20 cellular contexts compared by ENCODE assay signal in genomic region chr6:166939894-166940293, GRCh38. TPM values are rescaled to one million over a fixed set of nuclear protein-coding genes. Genes with fewer than 3 reads are reported as not detected.
DNase-seq lines count a peak whose midpoint lies in the region; ATAC-seq and TF ChIP-seq lines count a peak whose summit lies in the region.
"Had no signal": no experiment of that assay in that cellular context is flagged by ENCODE, and none has a peak within 500 bp of the region (broad histone marks: within the 10 kb centered on the region; RNA-seq: fewer than 3 reads in every experiment).

No MANE protein-coding gene starts in this region.

- peak overlapping the region; percentile 38 for H3K4me2 ChIP-seq in neural cell (ENCODE audit: low read length)

- H2AFZ ChIP-seq in neural cell (ENCODE audit: low read depth, low read length) = no peak overlapping the region

- H3K27me3 ChIP-seq in neural cell (ENCODE audit: insufficient read depth, low read depth, low read length) = no peaks in the 10 kb centered on the region
- H3K27me3 ChIP-seq: MG63, Peyer's patch had no signal

- DNase-seq in activated naive CD4-positive, alpha-beta T cell treated with anti-CD3 and anti-CD28 coated beads for 36 hours = no peak
- DNase-seq in activated naive CD4-positive, alpha-beta T cell treated with anti-CD3 and anti-CD28 coated beads, Interleukin-2, amount 50 U/mL, for 72 hours (ENCODE audit: low spot score in 2 of 2) = no peak
- no peak for DNase-seq in MCF 10A (ENCODE audit: unreplicated experiment)
- no peak for DNase-seq in COLO829 (ENCODE audit: low spot score)
- DNase-seq: CD8-positive, alpha-beta memory T cell; GOT3; Kasumi-1; MG63; NCI-H1092; NCI-H1436; NCI-H187 treated with DMSO at 0.1 percent for 48 hours; NCI-H226; NCI-H510A treated with DMSO at 0.1 percent for 48 hours; NCI-H748 treated with DMSO at 0.1 percent for 48 hours had no signal

- peak overlapping the region; percentile 54 for H3K27ac ChIP-seq in neural cell (ENCODE audit: low read length)
- H3K27ac ChIP-seq: C4-2B, Peyer's patch had no signal

- CTCF ChIA-PET in activated naive CD4-positive, alpha-beta T cell treated with anti-CD3 and anti-CD28 coated beads for 36 hours (lab: Charles Lee) = interaction anchor here (0.6 to 0.9 kb wide), 3 partner anchors 10 to 627 kb away, joined by 3 read pairs; no protein-coding TSS in a partner anchor
- CTCF ChIA-PET in MCF 10A (lab: Yijun Ruan, JAX) = interaction anchor here (0.8 kb wide), 1 partner anchor 14 kb away, joined by 3 read pairs; no protein-coding TSS in a partner anchor

- H3K9me2 ChIP-seq in neural cell (ENCODE audit: insufficient read depth, low read length) = no peaks in the 10 kb centered on the region

- BruUV-seq in MCF 10A (replicated peaks; lab: Mats Ljungman, UMichigan) = no TSS peak

- H3K36me3 Mint-ChIP-seq in activated naive CD4-positive, alpha-beta T cell treated with anti-CD3 and anti-CD28 coated beads for 36 hours (ENCODE audit: low read depth) = peaks cover 42% of the 10 kb centered on the region
- peaks cover 5 to 20% of the 10 kb centered on the region in 2 donors for H3K36me3 Mint-ChIP-seq in activated naive CD4-positive, alpha-beta T cell treated with anti-CD3 and anti-CD28 coated beads, Interleukin-2, amount 50 U/mL, for 72 hours
- H3K36me3 Mint-ChIP-seq in activated T-helper 17 cell treated with anti-CD3 and anti-CD28 coated beads, Interleukin-2, amount 50 U/mL, for 72 hours (ENCODE audit: low read depth) = peaks cover 98% of the 10 kb centered on the region
- H3K36me3 Mint-ChIP-seq in MCF 10A (ENCODE audit: insufficient read depth, unreplicated experiment) = no peaks in the 10 kb centered on the region

- H3K79me2 ChIP-seq in neural cell (replicated peaks; ENCODE audit: insufficient read depth, low read length) = no peaks in the 10 kb centered on the region

- H3K4me1 Mint-ChIP-seq in activated naive CD4-positive, alpha-beta T cell treated with anti-CD3 and anti-CD28 coated beads for 36 hours (ENCODE audit: low read depth) = peaks cover 59% of the 10 kb centered on the region
- H3K4me1 Mint-ChIP-seq in activated T-helper 17 cell treated with anti-CD3 and anti-CD28 coated beads, Interleukin-2, amount 50 U/mL, for 72 hours = peaks cover 19% of the 10 kb centered on the region
- H3K4me1 Mint-ChIP-seq in MCF 10A (ENCODE audit: insufficient read depth, unreplicated experiment) = no peaks in the 10 kb centered on the region

- H3K27me3 Mint-ChIP-seq in activated naive CD4-positive, alpha-beta T cell treated with anti-CD3 and anti-CD28 coated beads for 36 hours (ENCODE audit: low read depth) = no peaks in the 10 kb centered on the region
- H3K27me3 Mint-ChIP-seq in activated T-helper 17 cell treated with anti-CD3 and anti-CD28 coated beads, Interleukin-2, amount 50 U/mL, for 72 hours = no peaks in the 10 kb centered on the region
- no peaks in the 10 kb centered on the region for H3K27me3 Mint-ChIP-seq in MCF 10A (ENCODE audit: insufficient read depth, unreplicated experiment)
- H3K27me3 Mint-ChIP-seq: CD8-positive, alpha-beta memory T cell had no signal

- POLR2A ChIA-PET in MCF 10A (lab: Yijun Ruan, JAX) = no interaction called here

- H3K9me3 Mint-ChIP-seq in activated naive CD4-positive, alpha-beta T cell treated with anti-CD3 and anti-CD28 coated beads for 36 hours = no peaks in the 10 kb centered on the region
- no peaks in the 10 kb centered on the region for H3K9me3 Mint-ChIP-seq in activated naive CD4-positive, alpha-beta T cell treated with anti-CD3 and anti-CD28 coated beads, Interleukin-2, amount 50 U/mL, for 72 hours
- no peaks in the 10 kb centered on the region for H3K9me3 Mint-ChIP-seq in activated T-helper 17 cell treated with anti-CD3 and anti-CD28 coated beads, Interleukin-2, amount 50 U/mL, for 72 hours
- no peaks in the 10 kb centered on the region for H3K9me3 Mint-ChIP-seq in MCF 10A (ENCODE audit: unreplicated experiment)
- H3K9me3 Mint-ChIP-seq: CD8-positive, alpha-beta memory T cell had no signal

- no peak overlapping the region for H3K4me3 Mint-ChIP-seq in activated naive CD4-positive, alpha-beta T cell treated with anti-CD3 and anti-CD28 coated beads for 36 hours
- H3K4me3 Mint-ChIP-seq in activated T-helper 17 cell treated with anti-CD3 and anti-CD28 coated beads, Interleukin-2, amount 50 U/mL, for 72 hours = peak overlapping the region; percentile 18
- no peak overlapping the region for H3K4me3 Mint-ChIP-seq in MCF 10A (ENCODE audit: unreplicated experiment)
- H3K4me3 Mint-ChIP-seq: CD8-positive, alpha-beta memory T cell had no signal

- H3K4me3 ChIP-seq in neural cell (ENCODE audit: low read length) = peak overlapping the region; percentile 48
- H3K4me3 ChIP-seq: MG63, Peyer's patch had no signal

- intact Hi-C loops in activated naive CD4-positive, alpha-beta T cell treated with anti-CD3 and anti-CD28 coated beads for 36 hours (cut with micrococcal nuclease) = no loop called here
- intact Hi-C loops in MCF 10A (cut with micrococcal nuclease) = no loop called here

- no peak for ATAC-seq in activated naive CD4-positive, alpha-beta T cell treated with anti-CD3 and anti-CD28 coated beads, Interleukin-2, amount 50 U/mL, for 72 hours
- no peak for ATAC-seq in activated T-helper 17 cell treated with anti-CD3 and anti-CD28 coated beads, Interleukin-2, amount 50 U/mL, for 72 hours (replicated peaks)
- no peak for ATAC-seq in HG02610 (IDR thresholded peaks at IDR 0.05; ENCODE audit: unreplicated experiment)
- ATAC-seq: SK-N-SH treated with all-trans-retinoic acid at 6 μM for 48 hours had no signal

- peaks cover 4% of the 10 kb centered on the region for H3K36me3 ChIP-seq in neural cell (ENCODE audit: insufficient read depth, low read length)
- H3K36me3 ChIP-seq: MG63 had no signal

- H3K27ac Mint-ChIP-seq in activated naive CD4-positive, alpha-beta T cell treated with anti-CD3 and anti-CD28 coated beads for 36 hours = peak overlapping the region; percentile 39
- no peak overlapping the region for H3K27ac Mint-ChIP-seq in activated naive CD4-positive, alpha-beta T cell treated with anti-CD3 and anti-CD28 coated beads, Interleukin-2, amount 50 U/mL, for 72 hours
- H3K27ac Mint-ChIP-seq in activated T-helper 17 cell treated with anti-CD3 and anti-CD28 coated beads, Interleukin-2, amount 50 U/mL, for 72 hours = no peak overlapping the region
- H3K27ac Mint-ChIP-seq in MCF 10A (ENCODE audit: low read depth, unreplicated experiment) = no peak overlapping the region

- peak; percentile 65 for TF ChIP-seq EP300 in neural cell (conservative IDR thresholded peaks at IDR 0.05; ENCODE audit: poor library complexity, severe bottlenecking)

- peaks cover 10% of the 10 kb centered on the region for H3F3A ChIP-seq in neural cell (ENCODE audit: insufficient read depth, low read length, poor library complexity, severe bottlenecking)

- no peak for TF ChIP-seq RAD21 in neural cell (conservative IDR thresholded peaks at IDR 0.05)

- peak overlapping the region; percentile 31 for H3K9ac ChIP-seq in neural cell (ENCODE audit: low read length)

- H4K20me1 ChIP-seq in neural cell (ENCODE audit: insufficient read depth) = no peaks in the 10 kb centered on the region

- no peaks in the 10 kb centered on the region for H3K9me3 ChIP-seq in neural cell (ENCODE audit: low read length)
- H3K9me3 ChIP-seq: MG63, Peyer's patch had no signal

- no peak for TF ChIP-seq CTCF in neural cell (IDR thresholded peaks at IDR 0.05; ENCODE audit: poor library complexity, severe bottlenecking)
- no peak for TF ChIP-seq CTCF in MCF 10A (IDR thresholded peaks at IDR 0.05; ENCODE audit: unreplicated experiment)

TF ChIP-seq in neural cell, 6 proteins besides CTCF, POLR2A, EP300 and RAD21 (continues in another document):
- TF ChIP-seq REST (IDR thresholded peaks at IDR 0.05; ENCODE audit: borderline replicate concordance) (no peak), MXI1 (conservative IDR thresholded peaks at IDR 0.05; ENCODE audit: poor library complexity, severe bottlenecking) (no peak), POLR2AphosphoS5 (IDR thresholded peaks at IDR 0.05) (no peak)

RNA-seq across cellular contexts. Expression of gene RNASET2, which starts 16.5 kb away (rescaled TPM):
- 10 to 100 TPM; 74.1 to 75.6 TPM for total RNA-seq in activated naive CD4-positive, alpha-beta T cell treated with anti-CD3 and anti-CD28 coated beads for 36 hours
- 100 to 1,000 TPM in 1 of 2 donors, 10 to 100 TPM in 1; 45.2 to 108 TPM for total RNA-seq in activated naive CD4-positive, alpha-beta T cell treated with anti-CD3 and anti-CD28 coated beads, Interleukin-2, amount 50 U/mL, for 72 hours
- 100 to 1,000 TPM in 1 of 2 donors, 10 to 100 TPM in 1; 94.2 to 210 TPM for total RNA-seq in activated T-helper 17 cell treated with anti-CD3 and anti-CD28 coated beads, Interleukin-2, amount 50 U/mL, for 72 hours
- 68.3 and 73.9 TPM in 2 replicates for polyA plus RNA-seq in neural cell
- polyA minus RNA-seq in neural cell = 31.1 and 37.5 TPM in 2 replicates
- 8.0 and 10.3 TPM in 2 replicates for total RNA-seq in MCF 10A (2022)

RNA-seq across cellular contexts. Expression of gene CEP43, which starts 59.3 kb away (rescaled TPM):
- total RNA-seq in activated naive CD4-positive, alpha-beta T cell treated with anti-CD3 and anti-CD28 coated beads for 36 hours = 10 to 100 TPM; 19.6 to 20.3 TPM
- total RNA-seq in activated naive CD4-positive, alpha-beta T cell treated with anti-CD3 and anti-CD28 coated beads, Interleukin-2, amount 50 U/mL, for 72 hours = 10 to 100 TPM; 17.5 to 21.9 TPM
- 10 to 100 TPM; 24.7 to 29.0 TPM for total RNA-seq in activated T-helper 17 cell treated with anti-CD3 and anti-CD28 coated beads, Interleukin-2, amount 50 U/mL, for 72 hours
- polyA plus RNA-seq in neural cell = 68.1 and 78.2 TPM in 2 replicates
- polyA minus RNA-seq in neural cell = 45.5 and 47.0 TPM in 2 replicates
- 23.8 and 31.0 TPM in 2 replicates for total RNA-seq in MCF 10A (2022)
